1 cellular context compared by ENCODE assay signal in genomic region chr22:20658433-20659222, GRCh38.
A peak's percentile ranks its signal among the peaks of the same experiment; 100 is the strongest.
TF ChIP-seq lines count a peak whose summit lies in the region.

No MANE protein-coding gene starts in this region.

TF ChIP-seq in K562, 482 proteins besides CTCF, POLR2A, EP300 and RAD21 (continued from another document and continues in another):
- TF ChIP-seq FOXO4 (CRISPR knock-in tag; IDR thresholded peaks at IDR 0.05), result 0 out of 2 replicates have a peak, but pooled peaks have one; percentile 69
- no peak for TF ChIP-seq CXXC5 (CRISPR knock-in tag; IDR thresholded peaks at IDR 0.05)
- TF ChIP-seq TCFL5 (CRISPR knock-in tag; conservative IDR thresholded peaks at IDR 0.05), result no peak
- TF ChIP-seq SREBF1 (IDR thresholded peaks at IDR 0.05; ENCODE audit: borderline replicate concordance, low read depth, low read length), result no peak
- no peak for TF ChIP-seq SUPT5H (IDR thresholded peaks at IDR 0.05)
- TF ChIP-seq LARP7 (IDR thresholded peaks at IDR 0.05), result peak; percentile 80; the same call in 1 of the 2 replicates
- no peak for TF ChIP-seq KDM2B (CRISPR knock-in tag; IDR thresholded peaks at IDR 0.05)
- TF ChIP-seq HDAC6 (IDR thresholded peaks at IDR 0.05; ENCODE audit: low read depth, low read length), result 0 out of 2 replicates have a peak, but pooled peaks have one; percentile 50
- peak; percentile 71 for TF ChIP-seq ZNF407 (IDR thresholded peaks at IDR 0.05; ENCODE audit: low read depth)
- no peak for TF ChIP-seq TEAD1 (CRISPR knock-in tag; IDR thresholded peaks at IDR 0.05)
- TF ChIP-seq ZNF124 (CRISPR knock-in tag; IDR thresholded peaks at IDR 0.05), result no peak
- TF ChIP-seq ZNF232 (CRISPR knock-in tag; IDR thresholded peaks at IDR 0.05), result no peak
- TF ChIP-seq POLR3G (IDR thresholded peaks at IDR 0.05; ENCODE audit: extremely low read depth, insufficient read length, insufficient replicate concordance), result no peak
- TF ChIP-seq POLR2AphosphoS2 (IDR thresholded peaks at IDR 0.05; ENCODE audit: low read length), result no peak
- TF ChIP-seq ELF4 (CRISPR knock-in tag; IDR thresholded peaks at IDR 0.05), result peak; percentile 91
- peak; percentile 18; the same call in 1 of the 2 replicates for TF ChIP-seq HDAC2 (IDR thresholded peaks at IDR 0.05)
- 0 out of 2 replicates have a peak, but pooled peaks have one; percentile 16 for TF ChIP-seq ZC3H4 (CRISPR knock-in tag; IDR thresholded peaks at IDR 0.05; ENCODE audit: borderline replicate concordance)
- no peak for TF ChIP-seq SAFB2 (IDR thresholded peaks at IDR 0.05; ENCODE audit: borderline replicate concordance, low read depth, low read length, severe bottlenecking)
- no peak for TF ChIP-seq ZNF76 (CRISPR knock-in tag; IDR thresholded peaks at IDR 0.05; ENCODE audit: borderline replicate concordance)
- no peak for TF ChIP-seq ZBTB17 (CRISPR knock-in tag; IDR thresholded peaks at IDR 0.05)
- no peak for TF ChIP-seq ZNF644 (tag; IDR thresholded peaks at IDR 0.05; ENCODE audit: low read depth)
- TF ChIP-seq SRSF1 (IDR thresholded peaks at IDR 0.05; ENCODE audit: low read depth, low read length), result no peak
- TF ChIP-seq KDM4B (IDR thresholded peaks at IDR 0.05; ENCODE audit: borderline replicate concordance in 2 of 2, low read depth in 1 of 2), result no peak
- 0 out of 2 replicates have a peak, but pooled peaks have one; percentile 17 for TF ChIP-seq ZBTB40 (IDR thresholded peaks at IDR 0.05)
- TF ChIP-seq ZBTB40 (CRISPR knock-in tag; IDR thresholded peaks at IDR 0.05), result no peak
- TF ChIP-seq OTX1 (CRISPR knock-in tag; IDR thresholded peaks at IDR 0.05), result peak; percentile 96
- 0 out of 2 replicates have a peak, but pooled peaks have one; percentile 67 for TF ChIP-seq ZNF780A (CRISPR knock-in tag; IDR thresholded peaks at IDR 0.05)
- TF ChIP-seq HDAC1 (IDR thresholded peaks at IDR 0.05), result peak in 1 of 2 experiments; percentile 51; a peak in 2 of 4 replicates
- TF ChIP-seq MCM5 (IDR thresholded peaks at IDR 0.05; ENCODE audit: low read depth), result peak; percentile 89; the same call in 1 of the 2 replicates
- TF ChIP-seq BMI1 (IDR thresholded peaks at IDR 0.05; ENCODE audit: low read length), result peak; percentile 21; the same call in 1 of the 2 replicates
- TF ChIP-seq PHB (CRISPR knock-in tag; IDR thresholded peaks at IDR 0.05), result no peak
- peak; percentile 52; the same call in 1 of the 2 replicates for TF ChIP-seq SNIP1 (IDR thresholded peaks at IDR 0.05; ENCODE audit: low read depth)
- TF ChIP-seq AFF1 (IDR thresholded peaks at IDR 0.05; ENCODE audit: low read depth in 1 of 2, partially characterized antibody in 2 of 2), result peak in 1 of 2 experiments; percentile 40
- no peak for TF ChIP-seq CBX1 (IDR thresholded peaks at IDR 0.05; ENCODE audit: low read depth)
- peak; percentile 41; the same call in 1 of the 2 replicates for TF ChIP-seq MXI1 (IDR thresholded peaks at IDR 0.05; ENCODE audit: low read depth, low read length)
- TF ChIP-seq ZNF143 (CRISPR knock-in tag; IDR thresholded peaks at IDR 0.05), result no peak
- TF ChIP-seq ESRRA (IDR thresholded peaks at IDR 0.05; ENCODE audit: borderline replicate concordance, low read depth), result no peak
- peak; percentile 46 for TF ChIP-seq KDM5B (IDR thresholded peaks at IDR 0.05; ENCODE audit: insufficient replicate concordance, low read depth, low read length)
